1 cellular context compared by ENCODE assay signal in genomic region chr4:74202062-74202586, GRCh38.
TF ChIP-seq lines count a peak whose summit lies in the region.

No MANE protein-coding gene starts in this region.

TF ChIP-seq in HEK293, 187 proteins besides CTCF, POLR2A, EP300 and RAD21 (continued from another document):
- TF ChIP-seq ZXDB (tag by site-specific recombination; IDR thresholded peaks at IDR 0.05), result peak; percentile 77
- TF ChIP-seq ZNF24 (tag by site-specific recombination; IDR thresholded peaks at IDR 0.05), result 0 out of 2 replicates have a peak, but pooled peaks have one; percentile 52
- TF ChIP-seq ZNF843 (tag by site-specific recombination; IDR thresholded peaks at IDR 0.05), result peak; percentile 90
- peak; percentile 77; the same call in 1 of the 2 replicates for TF ChIP-seq ZNF488 (tag by site-specific recombination; IDR thresholded peaks at IDR 0.05)
